19 cellular contexts compared by ENCODE assay signal in genomic region chr22:41078975-41079374, GRCh38.
"Had no signal": no experiment of that assay in that cellular context is flagged by ENCODE, and none has a peak within 500 bp of the region (broad histone marks: within the 10 kb centered on the region; RNA-seq: fewer than 3 reads in every experiment).

No MANE protein-coding gene starts in this region.

- DNase-seq: activated CD4-positive, CD25-positive, alpha-beta regulatory T cell treated with anti-CD3 and anti-CD28 coated beads, Interleukin-2, amount 50 U/mL, for 72 hours; activated naive CD4-positive, alpha-beta T cell; activated naive CD8-positive, alpha-beta T cell treated with anti-CD3 and anti-CD28 coated beads, Interleukin-2, amount 10 ng/mL, durations not matched to agents 7 days and 5 days; dermis blood vessel endothelial cell; foreskin melanocyte; head of caudate nucleus; midbrain; retina; stimulated activated CD4-positive, alpha-beta T cell treated with anti-CD3 and anti-CD28 coated beads, Interleukin-4, amount 100 ng/mL, for 4 hours; stimulated activated CD8-positive, alpha-beta memory T cell treated with anti-CD3 and anti-CD28 coated beads, Interleukin-4, amount 100 ng/mL, for 48 hours; T-helper 9 cell; trophoblast cell had no signal

- H3K4me1 ChIP-seq: suprapubic skin had no signal

- H3K4me3 Mint-ChIP-seq: activated naive CD8-positive, alpha-beta T cell treated with anti-CD3 and anti-CD28 coated beads, Interleukin-2, amount 10 ng/mL, durations not matched to agents 7 days and 5 days; activated T-helper 1 cell treated with anti-CD3 and anti-CD28 coated beads, Interleukin-12 subunit alpha, Interleukin-12 subunit beta, Interleukin-2, Interleukin-4 antibody, amounts not matched to agents 30 ng/mL and 10 ng/mL and 1 ng/mL, durations not matched to agents 14 hours and 24 hours and 36 hours; stimulated activated naive CD8-positive, alpha-beta T cell treated with anti-CD3 and anti-CD28 coated beads, Interleukin-15, Interleukin-2, amounts not matched to agents 100 ng/mL and 50 ng/mL, for 24 hours had no signal

- H3K27me3 Mint-ChIP-seq: activated naive CD8-positive, alpha-beta T cell treated with anti-CD3 and anti-CD28 coated beads, Interleukin-2, amount 10 ng/mL, durations not matched to agents 7 days and 5 days; stimulated activated naive CD8-positive, alpha-beta T cell treated with anti-CD3 and anti-CD28 coated beads, Interleukin-15, Interleukin-2, amounts not matched to agents 100 ng/mL and 50 ng/mL, for 24 hours had no signal

- H3K9me3 ChIP-seq: neutrophil, suprapubic skin had no signal

- H3K36me3 ChIP-seq: neutrophil, suprapubic skin had no signal

- H3K36me3 Mint-ChIP-seq: activated naive CD8-positive, alpha-beta T cell treated with anti-CD3 and anti-CD28 coated beads, Interleukin-2, amount 10 ng/mL, durations not matched to agents 7 days and 5 days had no signal

- H3K4me1 Mint-ChIP-seq: activated naive CD8-positive, alpha-beta T cell treated with anti-CD3 and anti-CD28 coated beads, Interleukin-2, amount 10 ng/mL, durations not matched to agents 7 days and 5 days had no signal

- H3K27ac Mint-ChIP-seq: activated naive CD8-positive, alpha-beta T cell treated with anti-CD3 and anti-CD28 coated beads, Interleukin-2, amount 10 ng/mL, durations not matched to agents 7 days and 5 days; activated T-helper 1 cell treated with anti-CD3 and anti-CD28 coated beads, Interleukin-12 subunit alpha, Interleukin-12 subunit beta, Interleukin-2, Interleukin-4 antibody, amounts not matched to agents 30 ng/mL and 10 ng/mL and 1 ng/mL, durations not matched to agents 14 hours and 24 hours and 36 hours; stimulated activated naive CD8-positive, alpha-beta T cell treated with anti-CD3 and anti-CD28 coated beads, Interleukin-15, Interleukin-2, amounts not matched to agents 100 ng/mL and 50 ng/mL, for 24 hours had no signal

- H3K9me3 Mint-ChIP-seq: activated naive CD8-positive, alpha-beta T cell treated with anti-CD3 and anti-CD28 coated beads, Interleukin-2, amount 10 ng/mL, durations not matched to agents 7 days and 5 days; activated T-helper 1 cell treated with anti-CD3 and anti-CD28 coated beads, Interleukin-12 subunit alpha, Interleukin-12 subunit beta, Interleukin-2, Interleukin-4 antibody, amounts not matched to agents 30 ng/mL and 10 ng/mL and 1 ng/mL, durations not matched to agents 14 hours and 24 hours and 36 hours; stimulated activated naive CD8-positive, alpha-beta T cell treated with anti-CD3 and anti-CD28 coated beads, Interleukin-15, Interleukin-2, amounts not matched to agents 100 ng/mL and 50 ng/mL, for 24 hours had no signal

- H3K27me3 ChIP-seq: neutrophil, suprapubic skin had no signal

- H3K27ac ChIP-seq: epithelial cell of prostate, neutrophil, skin epidermis, suprapubic skin had no signal

- H3K4me3 ChIP-seq: lung, skin epidermis, suprapubic skin had no signal
